In genomic region chr7:11221931-11222330, GRCh38 we compare ENCODE assay signal across 18 cellular contexts.
"Had no signal": no experiment of that assay in that cellular context is flagged by ENCODE, and none has a peak within 500 bp of the region (broad histone marks: within the 10 kb centered on the region; RNA-seq: fewer than 3 reads in every experiment).

No MANE protein-coding gene starts in this region.

- ATAC-seq: activated T-helper 17 cell treated with anti-CD3 and anti-CD28 coated beads, Interleukin-2, amount 50 U/mL, for 72 hours; foreskin keratinocyte; left ventricle myocardium superior; sciatic nerve; stimulated activated naive CD8-positive, alpha-beta T cell treated with anti-CD3 and anti-CD28 coated beads, Interleukin-15, amount 100 ng/mL, for 72 hours had no signal

- H3K4me1 Mint-ChIP-seq: activated T-helper 17 cell treated with anti-CD3 and anti-CD28 coated beads, Interleukin-2, amount 50 U/mL, for 72 hours; central memory CD8-positive, alpha-beta T cell; nephron progenitor cell; stimulated activated naive CD8-positive, alpha-beta T cell treated with anti-CD3 and anti-CD28 coated beads, Interleukin-15, amount 100 ng/mL, for 72 hours had no signal

- H3K27ac Mint-ChIP-seq: activated T-helper 17 cell treated with anti-CD3 and anti-CD28 coated beads, Interleukin-2, amount 50 U/mL, for 72 hours; nephron progenitor cell; stimulated activated naive CD8-positive, alpha-beta T cell treated with anti-CD3 and anti-CD28 coated beads, Interleukin-15, amount 100 ng/mL, for 72 hours; type B pancreatic cell had no signal

- DNase-seq: activated CD4-positive, CD25-positive, alpha-beta regulatory T cell treated with anti-CD3 and anti-CD28 coated beads, Interleukin-2, amount 50 U/mL, for 72 hours; activated naive CD4-positive, alpha-beta T cell treated with Interleukin-2 at 50 U/mL for 16 hours; activated T-cell treated with anti-CD3 and anti-CD28 coated beads for 4 hours; anterior cingulate cortex; brain microvascular endothelial cell; cortex of kidney; effector CD4-positive, alpha-beta T cell; foreskin keratinocyte; glutamatergic neuron; hypothalamus; kidney; left ventricle myocardium superior; nephron progenitor cell; stimulated activated naive CD8-positive, alpha-beta T cell treated with anti-CD3 and anti-CD28 coated beads, Interleukin-15, amount 100 ng/mL, for 72 hours had no signal

- H3K36me3 ChIP-seq: brain microvascular endothelial cell had no signal

- H3K9me3 Mint-ChIP-seq: activated T-helper 17 cell treated with anti-CD3 and anti-CD28 coated beads, Interleukin-2, amount 50 U/mL, for 72 hours; central memory CD8-positive, alpha-beta T cell; stimulated activated naive CD8-positive, alpha-beta T cell treated with anti-CD3 and anti-CD28 coated beads, Interleukin-15, amount 100 ng/mL, for 72 hours; type B pancreatic cell had no signal

- H3K27ac ChIP-seq: brain microvascular endothelial cell, foreskin keratinocyte had no signal

- H3K36me3 Mint-ChIP-seq: type B pancreatic cell had no signal

- H3K4me3 Mint-ChIP-seq: activated T-helper 17 cell treated with anti-CD3 and anti-CD28 coated beads, Interleukin-2, amount 50 U/mL, for 72 hours; central memory CD8-positive, alpha-beta T cell; nephron progenitor cell; stimulated activated naive CD8-positive, alpha-beta T cell treated with anti-CD3 and anti-CD28 coated beads, Interleukin-15, amount 100 ng/mL, for 72 hours; type B pancreatic cell had no signal

- H3K27me3 Mint-ChIP-seq: central memory CD8-positive, alpha-beta T cell; type B pancreatic cell had no signal

- H3K4me1 ChIP-seq: foreskin keratinocyte had no signal

- H3K27me3 ChIP-seq: brain microvascular endothelial cell, foreskin keratinocyte had no signal
